Comparison of ENCODE assay signal across 27 cellular contexts in genomic region chr4:79107014-79107413, GRCh38.
"Had no signal": no experiment of that assay in that cellular context is flagged by ENCODE, and none has a peak within 500 bp of the region (broad histone marks: within the 10 kb centered on the region; RNA-seq: fewer than 3 reads in every experiment).

No MANE protein-coding gene starts in this region.

- DNase-seq: stimulated activated CD4-positive, alpha-beta T cell treated with anti-CD3 and anti-CD28 coated beads, Interleukin-2, amount 100 ng/mL, for 24 hours; stimulated activated CD4-positive, alpha-beta T cell treated with anti-CD3 and anti-CD28 coated beads, Interleukin-2, amount 100 ng/mL, for 48 hours; stimulated activated CD4-positive, alpha-beta T cell treated with anti-CD3 and anti-CD28 coated beads, Interleukin-4, amount 100 ng/mL, for 1 hour; stimulated activated CD4-positive, alpha-beta T cell treated with anti-CD3 and anti-CD28 coated beads, Interleukin-4, amount 100 ng/mL, for 24 hours; stimulated activated CD4-positive, alpha-beta T cell treated with anti-CD3 and anti-CD28 coated beads, Interleukin-4, amount 100 ng/mL, for 4 hours; stimulated activated CD8-positive, alpha-beta memory T cell treated with anti-CD3 and anti-CD28 coated beads, Interleukin-4, amount 100 ng/mL, for 48 hours; stimulated activated naive B cell treated with anti-CD40 and anti-IgM and Interleukin-4, amounts not matched to agents 10 μg/mL and 1 μg/mL and 100 μg/mL, for 72 hours; stimulated activated naive CD4-positive, alpha-beta T cell; stimulated activated naive CD4-positive, alpha-beta T cell treated with Interleukin-2 at 50 U/mL for 16 hours; stimulated activated naive CD8-positive, alpha-beta T cell treated with anti-CD3 and anti-CD28 coated beads, Interleukin-15, amount 100 ng/mL, for 72 hours; stimulated activated naive CD8-positive, alpha-beta T cell treated with anti-CD3 and anti-CD28 coated beads, Interleukin-15, Interleukin-2, amounts not matched to agents 100 U/mL and 50 U/mL, for 24 hours; stomach; testis; thyroid gland; transverse colon; trophoblast cell; upper lobe of left lung; upper lobe of right lung; uterus had no signal

- H3K4me1 Mint-ChIP-seq: stimulated activated memory B cell treated with anti-CD40 and anti-IgM and Interleukin-4, amounts not matched to agents 10 μg/mL and 1 μg/mL and 100 μg/mL, for 72 hours; stimulated activated naive CD8-positive, alpha-beta T cell treated with anti-CD3 and anti-CD28 coated beads, Interleukin-15, amount 100 ng/mL, for 72 hours had no signal

- H3K36me3 Mint-ChIP-seq: stimulated activated memory B cell treated with anti-CD40 and anti-IgM and Interleukin-4, amounts not matched to agents 10 μg/mL and 1 μg/mL and 100 μg/mL, for 72 hours; stimulated activated naive B cell treated with anti-CD40 and anti-IgM and Interleukin-4, amounts not matched to agents 10 μg/mL and 1 μg/mL and 100 μg/mL, for 72 hours; type B pancreatic cell had no signal

- H3K27ac Mint-ChIP-seq: stimulated activated memory B cell treated with anti-CD40 and anti-IgM and Interleukin-4, amounts not matched to agents 10 μg/mL and 1 μg/mL and 100 μg/mL, for 72 hours; stimulated activated naive B cell treated with anti-CD40 and anti-IgM and Interleukin-4, amounts not matched to agents 10 μg/mL and 1 μg/mL and 100 μg/mL, for 72 hours; stimulated activated naive CD8-positive, alpha-beta T cell treated with anti-CD3 and anti-CD28 coated beads, Interleukin-15, Interleukin-2, amounts not matched to agents 100 ng/mL and 50 ng/mL, for 24 hours; type B pancreatic cell had no signal

- H3K4me3 Mint-ChIP-seq: stimulated activated memory B cell treated with anti-CD40 and anti-IgM and Interleukin-4, amounts not matched to agents 10 μg/mL and 1 μg/mL and 100 μg/mL, for 72 hours; stimulated activated naive B cell treated with anti-CD40 and anti-IgM and Interleukin-4, amounts not matched to agents 10 μg/mL and 1 μg/mL and 100 μg/mL, for 72 hours; stimulated activated naive CD8-positive, alpha-beta T cell treated with anti-CD3 and anti-CD28 coated beads, Interleukin-15, amount 100 ng/mL, for 72 hours; stimulated activated naive CD8-positive, alpha-beta T cell treated with anti-CD3 and anti-CD28 coated beads, Interleukin-15, Interleukin-2, amounts not matched to agents 100 ng/mL and 50 ng/mL, for 24 hours; type B pancreatic cell had no signal

- H3K27ac ChIP-seq: stomach, suprapubic skin, testis, thoracic aorta, thyroid gland, tibial artery, tibial nerve, transverse colon, upper lobe of left lung, upper lobe of right lung, uterus, vagina had no signal

- H3K9me3 Mint-ChIP-seq: stimulated activated memory B cell treated with anti-CD40 and anti-IgM and Interleukin-4, amounts not matched to agents 10 μg/mL and 1 μg/mL and 100 μg/mL, for 72 hours; stimulated activated naive CD8-positive, alpha-beta T cell treated with anti-CD3 and anti-CD28 coated beads, Interleukin-15, Interleukin-2, amounts not matched to agents 100 ng/mL and 50 ng/mL, for 24 hours had no signal

- ATAC-seq: stimulated activated naive B cell treated with anti-CD40 and anti-IgM and Interleukin-4, amounts not matched to agents 10 μg/mL and 1 μg/mL and 100 μg/mL, for 72 hours; stimulated activated naive CD8-positive, alpha-beta T cell treated with anti-CD3 and anti-CD28 coated beads, Interleukin-15, amount 100 ng/mL, for 72 hours; stimulated activated naive CD8-positive, alpha-beta T cell treated with anti-CD3 and anti-CD28 coated beads, Interleukin-15, Interleukin-2, amounts not matched to agents 100 U/mL and 50 U/mL, for 24 hours had no signal
